In the genomic region with DNA sequence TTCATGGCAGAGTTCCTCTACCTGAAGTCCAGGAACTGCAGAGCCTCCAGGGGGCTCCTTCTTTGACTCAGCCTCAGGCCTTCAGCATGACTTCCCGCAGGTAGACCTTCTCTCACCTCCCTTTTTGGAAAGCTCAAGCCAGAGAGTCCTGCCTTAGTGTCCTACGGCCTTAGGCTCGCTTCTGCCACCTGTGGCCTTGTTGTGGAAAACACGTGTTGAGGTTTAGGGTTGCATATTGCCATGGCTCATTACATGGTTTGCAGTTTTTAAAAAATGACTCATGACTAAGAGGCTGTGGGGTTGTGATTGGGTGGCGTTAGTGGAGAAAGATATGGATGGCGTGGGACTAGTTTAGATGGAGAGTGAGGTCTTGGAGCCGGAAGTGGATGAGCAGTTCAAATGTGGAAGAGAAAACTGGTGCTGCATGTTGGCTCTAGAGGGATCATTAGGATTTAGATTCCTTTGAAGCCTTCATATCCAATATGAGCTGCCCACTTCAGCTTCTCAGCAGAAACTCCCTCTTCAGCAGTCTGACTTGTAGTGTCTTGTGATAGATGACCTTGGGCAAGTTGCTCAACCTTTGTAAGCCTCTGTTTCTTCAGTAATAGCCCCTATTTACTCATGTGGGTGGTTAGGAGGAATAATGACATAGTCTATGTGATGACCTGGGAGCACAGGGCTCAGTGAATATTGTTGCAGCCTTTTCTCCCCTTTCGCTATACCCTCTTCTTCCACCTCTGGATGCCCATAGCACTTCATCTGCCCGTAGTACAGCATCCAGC, we compare ENCODE assay signal across 8 cellular contexts. TPM values are rescaled to one million over a fixed set of nuclear protein-coding genes. Genes with fewer than 3 reads are reported as not detected.
DNase-seq lines count a peak whose midpoint lies in the region; ATAC-seq, FAIRE-seq and TF ChIP-seq lines count a peak whose summit lies in the region.

No MANE protein-coding gene starts in this region.

- no peak overlapping the region for H3K27ac ChIP-seq in cardiac muscle cell

- peak; percentile 55 for DNase-seq in SIG-M5 treated with dmso at 0.1 percent for 504 hours (lab: John Stamatoyannopoulos, UW; ENCODE audit: unreplicated experiment)
- no peak for DNase-seq in SIG-M5 (lab: John Stamatoyannopoulos, UW)
- peak; percentile 14 for DNase-seq in HTR-8/SVneo (ENCODE audit: insufficient read length, low spot score)
- peak; percentile 34 for DNase-seq in SKM-1 treated with dmso at 0.1 percent for 144 hours (lab: John Stamatoyannopoulos, UW; ENCODE audit: unreplicated experiment)
- DNase-seq in cardiac muscle cell (ENCODE audit: low read depth in 1 of 2, low spot score in 1 of 2), result peak; percentile 47 to 67
- no peak for DNase-seq in type B pancreatic cell (ENCODE audit: extremely low spot score, unreplicated experiment)
- DNase-seq in activated naive CD4-positive, alpha-beta T cell treated with anti-CD3 and anti-CD28 coated beads, Interleukin-2, amount 50 U/mL, for 16 hours, result no peak

- TF ChIP-seq CTCF in cardiac muscle cell (IDR thresholded peaks at IDR 0.05; ENCODE audit: low read depth, low read length) (peak; percentile 47), type B pancreatic cell (conservative IDR thresholded peaks at IDR 0.05) (peak; percentile 57)

- no peak overlapping the region for H3K27ac Mint-ChIP-seq in type B pancreatic cell

- H3K9me3 ChIP-seq in cardiac muscle cell (ENCODE audit: low read depth), result no peaks in the 10 kb centered on the region

- H3K9me3 Mint-ChIP-seq in type B pancreatic cell, result no peaks in the 10 kb centered on the region

- FAIRE-seq in HTR-8/SVneo (lab: Jason Lieb, UNC), result no peak

- H3K4me3 Mint-ChIP-seq in type B pancreatic cell, result no peak overlapping the region

- H3K4me1 Mint-ChIP-seq in type B pancreatic cell (ENCODE audit: unreplicated experiment), result peaks cover 13% of the 10 kb centered on the region

- H3K36me3 ChIP-seq in cardiac muscle cell, result no peaks in the 10 kb centered on the region

- no peak overlapping the region for H3K4me3 ChIP-seq in cardiac muscle cell

- H3K27me3 ChIP-seq in cardiac muscle cell, result peaks cover 2% of the 10 kb centered on the region

- peak; percentile 73 for ATAC-seq in GM21529 (IDR thresholded peaks at IDR 0.05; ENCODE audit: unreplicated experiment)

- no peaks in the 10 kb centered on the region for H3K36me3 Mint-ChIP-seq in type B pancreatic cell

- no peaks in the 10 kb centered on the region for H3K27me3 Mint-ChIP-seq in type B pancreatic cell

- peaks cover 7% of the 10 kb centered on the region for H3K4me1 ChIP-seq in cardiac muscle cell (ENCODE audit: low read depth)

RNA-seq across cellular contexts. Expression of a gene that starts 6.5 kb away (rescaled TPM):
- 5.6 and 14.5 TPM in 2 replicates for total RNA-seq in cardiac muscle cell
- polyA plus RNA-seq in cardiac muscle cell, result 9.8 and 15.0 TPM in 2 replicates
- 12.6 and 18.8 TPM in 2 replicates for total RNA-seq in type B pancreatic cell (ENCODE audit: low replicate concordance)

Comparison
In these comparisons a context has a peak if more than half of its experiments do, and no peak if none do; other contexts are left out.
1. DNase-seq: peak in SIG-M5 treated with dmso at 0.1 percent for 504 hours (single experiment), HTR-8/SVneo (single experiment), SKM-1 treated with dmso at 0.1 percent for 144 hours (single experiment) and cardiac muscle cell (2 of 2); none in SIG-M5 (single experiment), type B pancreatic cell (single experiment) and activated naive CD4-positive, alpha-beta T cell treated with anti-CD3 and anti-CD28 coated beads, Interleukin-2, amount 50 U/mL, for 16 hours (single experiment).